Comparison of ENCODE assay signal across 13 cellular contexts in the genomic region with DNA sequence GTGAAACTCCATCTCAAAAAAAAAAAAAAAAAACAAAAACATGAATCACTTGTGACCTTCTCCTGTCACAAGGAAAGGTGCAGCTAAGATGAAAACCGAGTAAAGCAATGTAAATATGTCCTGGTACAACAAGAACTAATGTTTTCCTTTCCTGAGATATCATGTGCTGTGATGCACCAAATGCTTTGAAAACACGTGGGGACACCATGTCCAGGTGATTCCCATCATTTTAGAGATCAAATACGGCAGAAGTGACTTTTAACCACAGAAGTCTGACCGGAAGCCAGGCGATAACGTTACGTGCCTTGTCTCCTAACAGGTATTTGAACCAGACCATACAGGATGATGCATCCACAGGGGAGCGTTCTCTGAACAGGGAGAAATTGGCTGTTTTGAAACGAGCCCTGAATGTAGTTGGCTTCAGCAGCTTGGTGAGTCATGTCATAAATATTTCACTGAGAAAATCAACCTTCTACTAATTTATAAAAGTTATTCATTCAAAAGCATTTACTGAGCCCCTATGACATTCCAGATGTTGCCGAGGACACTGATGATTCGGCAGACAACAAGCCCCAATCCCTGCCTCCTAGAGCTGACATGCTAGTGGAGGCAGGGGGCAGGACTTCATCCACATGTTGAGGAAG.
DNase-seq lines count a peak whose midpoint lies in the region; ATAC-seq, FAIRE-seq and TF ChIP-seq lines count a peak whose summit lies in the region.
"Had no signal": no experiment of that assay in that cellular context is flagged by ENCODE, and none has a peak within 500 bp of the region (broad histone marks: within the 10 kb centered on the region; RNA-seq: fewer than 3 reads in every experiment).

No MANE protein-coding gene starts in this region.

- peaks cover 8% of the 10 kb centered on the region for H3K27me3 Mint-ChIP-seq in activated naive CD4-positive, alpha-beta T cell treated with anti-CD3 and anti-CD28 coated beads, Interleukin-2, amount 10 ng/mL, durations not matched to agents 7 days and 5 days
- H3K27me3 Mint-ChIP-seq in activated T-cell treated with anti-CD3 and anti-CD28 coated beads, Interleukin-2, amount 50 U/mL, for 4 hours (ENCODE audit: low read depth) = peaks cover 11% of the 10 kb centered on the region

- H3K4me1 ChIP-seq in mammary epithelial cell (ENCODE audit: insufficient read depth, low read length) (peaks cover 14% of the 10 kb centered on the region), small intestine (ENCODE audit: control insufficient read depth in 2 of 2, insufficient read depth in 1 of 2, low read depth in 1 of 2, low read length in 1 of 2) (no peaks in the 10 kb centered on the region)

- H2AFZ ChIP-seq in mammary epithelial cell (ENCODE audit: low read depth, low read length) = peak overlapping the region; percentile 48

- H3K36me3 Mint-ChIP-seq in activated naive CD4-positive, alpha-beta T cell treated with anti-CD3 and anti-CD28 coated beads, Interleukin-2, amount 10 ng/mL, durations not matched to agents 7 days and 5 days = no peaks in the 10 kb centered on the region
- H3K36me3 Mint-ChIP-seq in activated T-cell treated with anti-CD3 and anti-CD28 coated beads, Interleukin-2, amount 50 U/mL, for 4 hours (ENCODE audit: insufficient read depth) = no peaks in the 10 kb centered on the region
- H3K36me3 Mint-ChIP-seq: memory B cell had no signal

- peak overlapping the region; percentile 77 for H3K27ac ChIP-seq in mammary epithelial cell (ENCODE audit: insufficient read depth, low read depth, low read length)
- H3K27ac ChIP-seq in small intestine (ENCODE audit: low read depth in 1 of 2, low read length in 1 of 2) = no peak overlapping the region
- H3K27ac ChIP-seq: C4-2B, stomach had no signal

- CTCF ChIA-PET in AG04449 (lab: Yijun Ruan, JAX) = interaction anchor here (1.3 to 1.5 kb wide), 3 partner anchors 42 to 1159 kb away, joined by 3 to 7 read pairs (median 6); no protein-coding TSS in a partner anchor
- CTCF ChIA-PET in mammary epithelial cell (lab: Charles Lee; ENCODE audit: low non-redundant PET) = no interaction called here
- CTCF ChIA-PET in activated naive CD4-positive, alpha-beta T cell treated with anti-CD3 and anti-CD28 coated beads, Interleukin-2, amount 10 ng/mL, durations not matched to agents 7 days and 5 days (lab: Charles Lee) = no interaction called here

- H3K4me3 ChIP-seq in AG04449 (ENCODE audit: low read depth, low read length) (no peak overlapping the region; the same call in 1 of the 2 replicates), mammary epithelial cell (replicated peaks in 1 of 3; ENCODE audit: insufficient read depth in 1 of 3, low read depth in 2 of 3, low read length in 3 of 3) (peak overlapping the region in 1 of 3 experiments; percentile 31), small intestine (ENCODE audit: low read depth in 1 of 2, low read length in 2 of 2) (no peak overlapping the region)
- H3K4me3 ChIP-seq: stomach had no signal

- POLR2A ChIA-PET in AG04449 (lab: Yijun Ruan, JAX) = interaction anchor here (1.0 kb wide), 1 partner anchor 42 kb away, joined by 3 read pairs; no protein-coding TSS in a partner anchor

- DNase-seq in AG04449 (ENCODE audit: low read depth, low spot score) (peak; percentile 21), mammary epithelial cell (peak; percentile 91), left kidney (ENCODE audit: low read depth, low spot score) (peak; percentile 25), small intestine (no peak), left colon (no peak)
- no peak for DNase-seq in activated naive CD4-positive, alpha-beta T cell treated with anti-CD3 and anti-CD28 coated beads, Interleukin-2, amount 10 ng/mL, durations not matched to agents 7 days and 5 days
- DNase-seq in activated T-cell treated with anti-CD3 and anti-CD28 coated beads, Interleukin-2, amount 50 U/mL, for 4 hours = no peak
- DNase-seq: effector CD4-positive, alpha-beta T cell; NCI-H2081 treated with DMSO at 0.1 percent for 48 hours; stomach had no signal

- TF ChIP-seq RAD21 in Ishikawa (IDR thresholded peaks at IDR 0.05; ENCODE audit: low read depth) = no peak

- no peak for FAIRE-seq in small intestine (lab: Jason Lieb, UNC)

- WGBS in mammary epithelial cell (ENCODE audit: low coverage, missing lambda C conversion rate) = 7% methylated on average over 11 of the region's 11 CpGs
- WGBS in small intestine, 3 donors = 51 to 66% (median 59%) methylated on average over 11 of the region's 11 CpGs

- H3K4me3 Mint-ChIP-seq in activated naive CD4-positive, alpha-beta T cell treated with anti-CD3 and anti-CD28 coated beads, Interleukin-2, amount 10 ng/mL, durations not matched to agents 7 days and 5 days = no peak overlapping the region
- H3K4me3 Mint-ChIP-seq in activated T-cell treated with anti-CD3 and anti-CD28 coated beads, Interleukin-2, amount 50 U/mL, for 4 hours = no peak overlapping the region
- H3K4me3 Mint-ChIP-seq: memory B cell had no signal

- in situ Hi-C loops in mammary epithelial cell (cut with MboI; ENCODE audit: low sequenced_read_pairs in 2 of 2) = loop anchor here (25.0 kb wide), 2 partner anchors 305 to 1455 kb away; no protein-coding TSS in a partner anchor

- ATAC-seq in activated T-cell treated with anti-CD3 and anti-CD28 coated beads, Interleukin-2, amount 50 U/mL, for 4 hours = no peak
- no peak for ATAC-seq in left colon

- peak overlapping the region; percentile 60 for H3K9ac ChIP-seq in mammary epithelial cell (ENCODE audit: insufficient read depth, low read length)

- TF ChIP-seq EP300 in Ishikawa (IDR thresholded peaks at IDR 0.05; ENCODE audit: borderline replicate concordance) = no peak

- H3K4me1 Mint-ChIP-seq in activated naive CD4-positive, alpha-beta T cell treated with anti-CD3 and anti-CD28 coated beads, Interleukin-2, amount 10 ng/mL, durations not matched to agents 7 days and 5 days = no peaks in the 10 kb centered on the region
- no peaks in the 10 kb centered on the region for H3K4me1 Mint-ChIP-seq in activated T-cell treated with anti-CD3 and anti-CD28 coated beads, Interleukin-2, amount 50 U/mL, for 4 hours (ENCODE audit: low read depth)
- H3K4me1 Mint-ChIP-seq: memory B cell had no signal

- no peaks in the 10 kb centered on the region for H3K9me3 Mint-ChIP-seq in activated naive CD4-positive, alpha-beta T cell treated with anti-CD3 and anti-CD28 coated beads, Interleukin-2, amount 10 ng/mL, durations not matched to agents 7 days and 5 days
- H3K9me3 Mint-ChIP-seq in activated T-cell treated with anti-CD3 and anti-CD28 coated beads, Interleukin-2, amount 50 U/mL, for 4 hours = no peaks in the 10 kb centered on the region
- H3K9me3 Mint-ChIP-seq: memory B cell had no signal

- H3K27me3 ChIP-seq in mammary epithelial cell (ENCODE audit: insufficient read depth, low read length) (no peaks in the 10 kb centered on the region), small intestine (ENCODE audit: control insufficient read depth in 2 of 2, insufficient read depth in 2 of 2, low read length in 2 of 2) (no peaks in the 10 kb centered on the region)
- H3K27me3 ChIP-seq: stomach had no signal

- H3K9me3 ChIP-seq in mammary epithelial cell (replicated peaks; ENCODE audit: insufficient read depth, low read length) (no peaks in the 10 kb centered on the region), small intestine (ENCODE audit: control insufficient read depth, low read depth) (no peaks in the 10 kb centered on the region)
- H3K9me3 ChIP-seq: stomach had no signal

- H3K27ac Mint-ChIP-seq in activated naive CD4-positive, alpha-beta T cell treated with anti-CD3 and anti-CD28 coated beads, Interleukin-2, amount 10 ng/mL, durations not matched to agents 7 days and 5 days = no peak overlapping the region
- H3K27ac Mint-ChIP-seq: memory B cell had no signal

- no TSS peak for BruUV-seq in mammary epithelial cell (replicated peaks; lab: Mats Ljungman, UMichigan)

- dilution Hi-C loops in mammary epithelial cell (cut with HindIII; ENCODE audit: low sequenced_read_pairs) = no loop called here

- H3K79me2 ChIP-seq in mammary epithelial cell (ENCODE audit: insufficient read depth, low read length) = no peaks in the 10 kb centered on the region

- TF ChIP-seq CTCF in AG04449 (IDR thresholded peaks at IDR 0.05; ENCODE audit: insufficient read depth, low read length, missing control alignments) (no peak), mammary epithelial cell (conservative IDR thresholded peaks at IDR 0.05 in 1 of 2, IDR thresholded peaks at IDR 0.05 in 1 of 2; ENCODE audit: extremely low read depth in 1 of 2, insufficient read depth in 1 of 2, low read depth in 1 of 2, low read length in 2 of 2) (no peak)

- intact Hi-C loops in mammary epithelial cell (cut with micrococcal nuclease) (loop anchor here (1.0 to 5.0 kb wide), 2 partner anchors 42 to 495 kb away; no protein-coding TSS in a partner anchor), left colon (cut with DNase I, micrococcal nuclease) (no loop called here)

- H3K36me3 ChIP-seq in mammary epithelial cell (ENCODE audit: insufficient read depth, low read length) (no peaks in the 10 kb centered on the region), small intestine (ENCODE audit: control insufficient read depth in 2 of 2, insufficient read depth in 2 of 2, low read length in 2 of 2) (no peaks in the 10 kb centered on the region)
- H3K36me3 ChIP-seq: stomach had no signal

- H4K20me1 ChIP-seq in mammary epithelial cell (ENCODE audit: insufficient read depth, low read length) = no peaks in the 10 kb centered on the region

- H3K4me2 ChIP-seq in mammary epithelial cell (ENCODE audit: insufficient read depth, low read depth, low read length) = peak overlapping the region; percentile 69

TF ChIP-seq in Ishikawa, 13 proteins besides CTCF, POLR2A, EP300 and RAD21:
- no peak for TF ChIP-seq EGR1 (IDR thresholded peaks at IDR 0.05)
- TF ChIP-seq NFIC (IDR thresholded peaks at IDR 0.05) = 0 out of 2 replicates have a peak, but pooled peaks have one; percentile 17
TF ChIP-seq in Ishikawa: peak in this region for 1.

Comparison
In these comparisons a context has a peak if more than half of its experiments do, and no peak if none do; other contexts are left out.
1. DNase-seq: peak in AG04449 (single experiment), mammary epithelial cell (single experiment) and left kidney (single experiment); none in activated naive CD4-positive, alpha-beta T cell treated with anti-CD3 and anti-CD28 coated beads, Interleukin-2, amount 10 ng/mL, durations not matched to agents 7 days and 5 days (single experiment), small intestine (single experiment), activated T-cell treated with anti-CD3 and anti-CD28 coated beads, Interleukin-2, amount 50 U/mL, for 4 hours (single experiment) and left colon (0 of 2).